Comparison of ENCODE assay signal across 20 cellular contexts in the genomic region with DNA sequence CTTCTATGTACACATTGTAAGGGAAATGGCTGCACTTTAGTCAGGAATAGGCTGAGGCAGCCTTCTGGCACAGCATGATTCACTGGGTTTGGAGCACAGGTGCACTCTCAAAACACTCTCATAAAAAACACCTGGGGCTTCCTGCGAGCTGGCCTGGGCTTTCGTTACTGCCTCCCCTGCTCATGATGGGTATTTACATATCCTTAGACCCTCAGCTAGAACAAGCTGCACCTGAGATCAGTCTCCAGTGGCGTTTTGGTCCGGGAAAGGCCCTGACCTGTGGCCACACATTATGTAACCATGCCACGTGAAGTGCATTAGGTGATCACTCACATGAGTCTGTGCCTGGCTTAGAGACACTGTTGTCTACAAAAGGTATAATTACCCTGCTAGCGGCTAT.
DNase-seq lines count a peak whose midpoint lies in the region; ATAC-seq lines count a peak whose summit lies in the region.
"Had no signal": no experiment of that assay in that cellular context is flagged by ENCODE, and none has a peak within 500 bp of the region (broad histone marks: within the 10 kb centered on the region; RNA-seq: fewer than 3 reads in every experiment).

No MANE protein-coding gene starts in this region.

- H3K4me1 Mint-ChIP-seq in activated T-cell treated with anti-CD3 and anti-CD28 coated beads, Interleukin-2, amount 50 U/mL, for 24 hours (ENCODE audit: low read depth) = no peaks in the 10 kb centered on the region
- H3K4me1 Mint-ChIP-seq: activated naive CD4-positive, alpha-beta T cell treated with anti-CD3 and anti-CD28 coated beads, Interleukin-2, amount 10 ng/mL, durations not matched to agents 7 days and 5 days; memory B cell; stimulated activated naive B cell treated with anti-CD40 and anti-IgM and Interleukin-4, amounts not matched to agents 10 μg/mL and 1 μg/mL and 100 μg/mL, for 72 hours had no signal

- DNase-seq in NCI-H1417 treated with DMSO at 0.1 percent for 48 hours (lab: John Stamatoyannopoulos, UW) = peak; percentile 60
- peak; percentile 61 for DNase-seq in NCI-H526 treated with DMSO at 0.1 percent for 48 hours (lab: John Stamatoyannopoulos, UW)
- DNase-seq in left lobe of liver (ENCODE audit: low spot score) = peak; percentile 73
- no peak for DNase-seq in activated T-cell treated with anti-CD3 and anti-CD28 coated beads, Interleukin-2, amount 50 U/mL, for 24 hours
- DNase-seq in SHP77 treated with DMSO at 0.1 percent for 48 hours (lab: John Stamatoyannopoulos, UW) = no peak
- DNase-seq in AG08396 (ENCODE audit: low spot score) = no peak
- no peak for DNase-seq in MG63
- DNase-seq: activated CD4-positive, alpha-beta T cell treated with anti-CD3 and anti-CD28 coated beads for 48 hours; activated naive CD4-positive, alpha-beta T cell treated with anti-CD3 and anti-CD28 coated beads, Interleukin-2, amount 10 ng/mL, durations not matched to agents 7 days and 5 days; colonic mucosa; DMS 273 treated with DMSO at 0.1 percent for 48 hours; NCI-H1048; OCI-M1; spleen; stimulated activated naive B cell treated with anti-CD40 and anti-IgM and Interleukin-4, amounts not matched to agents 10 μg/mL and 1 μg/mL and 100 μg/mL, for 72 hours; upper lobe of left lung had no signal

- H3K27ac Mint-ChIP-seq in activated T-cell treated with anti-CD3 and anti-CD28 coated beads, Interleukin-2, amount 50 U/mL, for 24 hours = no peak overlapping the region
- H3K27ac Mint-ChIP-seq: activated naive CD4-positive, alpha-beta T cell treated with anti-CD3 and anti-CD28 coated beads, Interleukin-2, amount 10 ng/mL, durations not matched to agents 7 days and 5 days; IgD-negative memory B cell; memory B cell; natural killer cell treated with Interleukin-12 subunit alpha and Interleukin-12 subunit beta and Interleukin-15 and Interleukin-18, amount 100 ng/mL, for 72 hours; stimulated activated naive B cell treated with anti-CD40 and anti-IgM and Interleukin-4, amounts not matched to agents 10 μg/mL and 1 μg/mL and 100 μg/mL, for 72 hours had no signal

- ATAC-seq in GM18907 (IDR thresholded peaks at IDR 0.05; ENCODE audit: unreplicated experiment) (peak; percentile 37), left lobe of liver (peak; percentile 91)
- ATAC-seq: natural killer cell treated with Interleukin-12 subunit alpha and Interleukin-12 subunit beta and Interleukin-15 and Interleukin-18, amount 100 ng/mL, for 72 hours; stimulated activated naive B cell treated with anti-CD40 and anti-IgM and Interleukin-4, amounts not matched to agents 10 μg/mL and 1 μg/mL and 100 μg/mL, for 72 hours had no signal

- H3K9me3 ChIP-seq in MG63 = no peaks in the 10 kb centered on the region
- H3K9me3 ChIP-seq: colonic mucosa, spleen, upper lobe of left lung had no signal

- no peak overlapping the region for H3K4me3 Mint-ChIP-seq in activated T-cell treated with anti-CD3 and anti-CD28 coated beads, Interleukin-2, amount 50 U/mL, for 24 hours
- H3K4me3 Mint-ChIP-seq: activated naive CD4-positive, alpha-beta T cell treated with anti-CD3 and anti-CD28 coated beads, Interleukin-2, amount 10 ng/mL, durations not matched to agents 7 days and 5 days; memory B cell; natural killer cell treated with Interleukin-12 subunit alpha and Interleukin-12 subunit beta and Interleukin-15 and Interleukin-18, amount 100 ng/mL, for 72 hours; stimulated activated naive B cell treated with anti-CD40 and anti-IgM and Interleukin-4, amounts not matched to agents 10 μg/mL and 1 μg/mL and 100 μg/mL, for 72 hours had no signal

- no peaks in the 10 kb centered on the region for H3K9me3 Mint-ChIP-seq in activated T-cell treated with anti-CD3 and anti-CD28 coated beads, Interleukin-2, amount 50 U/mL, for 24 hours
- H3K9me3 Mint-ChIP-seq: activated naive CD4-positive, alpha-beta T cell treated with anti-CD3 and anti-CD28 coated beads, Interleukin-2, amount 10 ng/mL, durations not matched to agents 7 days and 5 days; memory B cell; natural killer cell treated with Interleukin-12 subunit alpha and Interleukin-12 subunit beta and Interleukin-15 and Interleukin-18, amount 100 ng/mL, for 72 hours; stimulated activated naive B cell treated with anti-CD40 and anti-IgM and Interleukin-4, amounts not matched to agents 10 μg/mL and 1 μg/mL and 100 μg/mL, for 72 hours had no signal

- H3K27me3 Mint-ChIP-seq in activated T-cell treated with anti-CD3 and anti-CD28 coated beads, Interleukin-2, amount 50 U/mL, for 24 hours = no peaks in the 10 kb centered on the region
- H3K27me3 Mint-ChIP-seq: activated naive CD4-positive, alpha-beta T cell treated with anti-CD3 and anti-CD28 coated beads, Interleukin-2, amount 10 ng/mL, durations not matched to agents 7 days and 5 days; natural killer cell treated with Interleukin-12 subunit alpha and Interleukin-12 subunit beta and Interleukin-15 and Interleukin-18, amount 100 ng/mL, for 72 hours; stimulated activated naive B cell treated with anti-CD40 and anti-IgM and Interleukin-4, amounts not matched to agents 10 μg/mL and 1 μg/mL and 100 μg/mL, for 72 hours had no signal

- H3K27me3 ChIP-seq in MG63 = no peaks in the 10 kb centered on the region
- H3K27me3 ChIP-seq: colonic mucosa, spleen, upper lobe of left lung had no signal

- no peak overlapping the region for H3K4me3 ChIP-seq in MG63
- H3K4me3 ChIP-seq: colonic mucosa, spleen, upper lobe of left lung had no signal

- H3K36me3 Mint-ChIP-seq in activated T-cell treated with anti-CD3 and anti-CD28 coated beads, Interleukin-2, amount 50 U/mL, for 24 hours (ENCODE audit: low read depth) = no peaks in the 10 kb centered on the region
- H3K36me3 Mint-ChIP-seq: activated naive CD4-positive, alpha-beta T cell treated with anti-CD3 and anti-CD28 coated beads, Interleukin-2, amount 10 ng/mL, durations not matched to agents 7 days and 5 days; memory B cell; natural killer cell treated with Interleukin-12 subunit alpha and Interleukin-12 subunit beta and Interleukin-15 and Interleukin-18, amount 100 ng/mL, for 72 hours; stimulated activated naive B cell treated with anti-CD40 and anti-IgM and Interleukin-4, amounts not matched to agents 10 μg/mL and 1 μg/mL and 100 μg/mL, for 72 hours had no signal

- no peaks in the 10 kb centered on the region for H3K36me3 ChIP-seq in MG63
- H3K36me3 ChIP-seq: colonic mucosa, spleen, upper lobe of left lung had no signal

Comparison
In these comparisons a context has a peak if more than half of its experiments do, and no peak if none do; other contexts are left out.
1. DNase-seq: peak in NCI-H1417 treated with DMSO at 0.1 percent for 48 hours (single experiment), NCI-H526 treated with DMSO at 0.1 percent for 48 hours (single experiment) and left lobe of liver (single experiment); none in activated T-cell treated with anti-CD3 and anti-CD28 coated beads, Interleukin-2, amount 50 U/mL, for 24 hours (single experiment), SHP77 treated with DMSO at 0.1 percent for 48 hours (single experiment), AG08396 (single experiment) and MG63 (single experiment).